8 cellular contexts compared by ENCODE assay signal in genomic region chr6:93437491-93437890, GRCh38. TPM values are rescaled to one million over a fixed set of nuclear protein-coding genes. Genes with fewer than 3 reads are reported as not detected.
"Had no signal": no experiment of that assay in that cellular context is flagged by ENCODE, and none has a peak within 500 bp of the region (broad histone marks: within the 10 kb centered on the region; RNA-seq: fewer than 3 reads in every experiment).

No MANE protein-coding gene starts in this region.

- ATAC-seq: GM12878 had no signal

- H3K4me3 ChIP-seq: GM12878 had no signal

- FAIRE-seq: G401.6, GM12878, GM12891, GM12892, GM18507, GM19239 had no signal

- DNase-seq: GDM1, GF-D8 had no signal

RNA-seq across cellular contexts. Expression of gene EPHA7, which starts 18.1 kb away (rescaled TPM):
- total RNA-seq: GM12878 had no signal
- polyA plus RNA-seq: GM12878 had no signal
